23 cellular contexts compared by ENCODE assay signal in the genomic region with DNA sequence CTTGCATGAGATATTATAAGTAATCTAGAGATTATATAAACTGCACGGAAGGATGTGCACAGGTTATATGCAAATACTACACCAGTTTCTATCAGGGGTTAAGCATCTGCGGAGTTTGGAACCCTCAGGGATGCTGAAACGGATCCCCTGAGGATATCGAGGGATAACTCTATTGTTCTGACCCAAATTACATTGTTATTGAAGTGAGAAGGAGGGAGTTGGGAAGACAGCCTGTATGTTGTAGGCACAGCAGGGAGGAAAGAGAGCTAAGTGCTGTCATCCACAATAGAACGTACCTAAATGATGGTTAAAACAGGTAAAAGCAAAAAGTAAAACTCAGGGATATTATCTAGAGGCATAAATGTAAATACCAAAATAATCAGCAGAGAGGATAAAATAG.
"Had no signal": no experiment of that assay in that cellular context is flagged by ENCODE, and none has a peak within 500 bp of the region (broad histone marks: within the 10 kb centered on the region; RNA-seq: fewer than 3 reads in every experiment).

No MANE protein-coding gene starts in this region.

- H3K27ac ChIP-seq: adrenal gland, esophagus squamous epithelium, gastrocnemius medialis, right lobe of liver, skin epidermis, tibial artery had no signal

- H3K4me1 ChIP-seq: adrenal gland, gastrocnemius medialis, right lobe of liver, tibial artery had no signal

- DNase-seq: activated CD4-positive, alpha-beta T cell treated with anti-CD3 and anti-CD28 coated beads for 4 hours; activated CD4-positive, alpha-beta T cell treated with anti-CD3 and anti-CD28 coated beads, Interleukin-2, amount 50 U/mL, for 48 hours; activated CD4-positive, CD25-positive, alpha-beta regulatory T cell; activated CD8-positive, alpha-beta memory T cell treated with anti-CD3 and anti-CD28 coated beads, Interleukin-2, amount 50 U/mL, for 48 hours; activated naive CD4-positive, alpha-beta T cell; activated T-cell treated with anti-CD3 and anti-CD28 coated beads, Interleukin-2, amount 50 U/mL, for 4 hours; adrenal gland; central memory CD4-positive, alpha-beta T cell; effector memory CD8-positive, alpha-beta T cell; esophagus squamous epithelium; gastrocnemius medialis; head of caudate nucleus; hypothalamus; islet precursor cell; left cardiac atrium; nucleus accumbens; posterior cingulate gyrus; right lobe of liver; stimulated activated CD4-positive, alpha-beta T cell treated with anti-CD3 and anti-CD28 coated beads, Interleukin-2, amount 100 ng/mL, for 24 hours; stimulated activated naive CD8-positive, alpha-beta T cell treated with anti-CD3 and anti-CD28 coated beads, Interleukin-15, amount 100 ng/mL, for 72 hours; tibial artery had no signal

- H3K9me3 ChIP-seq: adrenal gland, esophagus squamous epithelium, gastrocnemius medialis, right lobe of liver, tibial artery had no signal

- ATAC-seq: activated T-cell treated with anti-CD3 and anti-CD28 coated beads, Interleukin-2, amount 50 U/mL, for 4 hours; effector memory CD8-positive, alpha-beta T cell; gastrocnemius medialis; left cardiac atrium; right lobe of liver; stimulated activated effector memory CD8-positive, alpha-beta T cell treated with anti-CD3 and anti-CD28 coated beads, Interleukin-12 subunit alpha, Interleukin-12 subunit beta, amount 100 ng/mL, for 72 hours; stimulated activated naive CD8-positive, alpha-beta T cell treated with anti-CD3 and anti-CD28 coated beads, Interleukin-15, amount 100 ng/mL, for 72 hours had no signal

- H3K27me3 ChIP-seq: adrenal gland, gastrocnemius medialis, right lobe of liver, tibial artery had no signal

- H3K4me3 ChIP-seq: adrenal gland, esophagus squamous epithelium, gastrocnemius medialis, right lobe of liver, skin epidermis, tibial artery had no signal

- H3K36me3 ChIP-seq: adrenal gland, esophagus squamous epithelium, gastrocnemius medialis, right lobe of liver, tibial artery had no signal
